ENCODE assay signal across 12 cellular contexts in the genomic region with DNA sequence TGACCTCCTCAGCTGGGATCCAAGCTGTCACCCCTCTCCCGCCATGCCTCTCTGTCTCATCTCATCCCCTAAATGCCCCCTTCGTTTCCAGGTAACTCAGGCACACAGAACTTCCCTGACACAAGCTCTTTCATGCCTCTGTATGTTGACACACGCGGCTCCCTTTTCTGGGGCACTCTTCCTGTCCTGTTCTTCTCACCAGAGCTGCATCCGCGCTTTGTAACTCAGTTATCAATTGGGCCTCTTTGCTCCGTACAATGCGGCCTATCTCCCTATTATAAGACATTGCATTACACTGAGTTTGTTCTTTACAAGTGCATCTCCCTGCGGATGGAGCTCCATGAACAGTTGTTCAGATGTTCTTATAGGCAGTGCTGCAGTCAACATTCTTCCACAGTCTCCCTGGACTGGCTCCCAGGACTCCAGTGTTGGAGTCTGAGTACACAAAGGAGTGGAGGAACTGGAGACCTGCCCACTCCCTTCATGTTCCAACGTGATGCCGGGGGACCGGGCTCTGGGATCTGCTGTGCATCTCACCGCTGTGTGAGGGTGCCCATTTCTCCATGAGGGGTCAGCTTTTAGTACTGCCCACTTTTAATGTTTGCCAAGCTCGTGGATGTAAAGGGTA. TPM values are rescaled to one million over a fixed set of nuclear protein-coding genes. Genes with fewer than 3 reads are reported as not detected.
DNase-seq lines count a peak whose midpoint lies in the region; ATAC-seq and TF ChIP-seq lines count a peak whose summit lies in the region.
"Had no signal": no experiment of that assay in that cellular context is flagged by ENCODE, and none has a peak within 500 bp of the region (broad histone marks: within the 10 kb centered on the region; RNA-seq: fewer than 3 reads in every experiment).

No MANE protein-coding gene starts in this region.

- H3K4me3 ChIP-seq in right cardiac atrium (ENCODE audit: low read length) (no peak overlapping the region), fibroblast of pulmonary artery (replicated peaks; ENCODE audit: low read depth, low read length) (no peak overlapping the region), osteoblast (ENCODE audit: insufficient read depth, low read length) (no peak overlapping the region), aorta (ENCODE audit: low read length in 2 of 2) (no peak overlapping the region)

- intact Hi-C loops in right cardiac atrium (cut with DNase I) (no loop called here), Right ventricle myocardium inferior (cut with DNase I) (no loop called here), aorta (cut with DNase I) (loop anchor here (5.0 to 10.0 kb wide), 3 partner anchors 44 to 56 kb away; partner anchors contain the start of gene TNS3 (in 2 of the 2))

- H3K79me2 ChIP-seq in osteoblast (ENCODE audit: insufficient read depth, low read length): no peaks in the 10 kb centered on the region

- ATAC-seq in right cardiac atrium (peak; percentile 52 to 68), Right ventricle myocardium inferior (no peak), aorta (ENCODE audit: low FRiP score) (peak; percentile 30), HG03521 (IDR thresholded peaks at IDR 0.05; ENCODE audit: unreplicated experiment) (no peak), HG03139 (IDR thresholded peaks at IDR 0.05; ENCODE audit: unreplicated experiment) (no peak)

- H3K4me2 ChIP-seq in osteoblast (ENCODE audit: insufficient read depth, low read length): no peak overlapping the region

- peak in 2 of 3 donors; percentile 36 to 84 for DNase-seq in right cardiac atrium
- DNase-seq in Right ventricle myocardium inferior (ENCODE audit: missing footprints): no peak
- peak; percentile 58 for DNase-seq in fibroblast of pulmonary artery (ENCODE audit: low read depth)
- DNase-seq in osteoblast (ENCODE audit: insufficient read length, low spot score, missing footprints): peak; percentile 69
- DNase-seq in aorta: peak in 1 of 2 donors; percentile 70
- no peak for DNase-seq in NCI-H1417 treated with DMSO at 0.1 percent for 48 hours (lab: John Stamatoyannopoulos, UW)
- DNase-seq: activated naive CD4-positive, alpha-beta T cell treated with anti-CD3 and anti-CD28 coated beads, Interleukin-2, amount 50 U/mL, for 16 hours; foreskin melanocyte; MM.1S; stimulated activated naive CD4-positive, alpha-beta T cell treated with Interleukin-2 at 50 U/mL for 16 hours had no signal

- H3K4me1 ChIP-seq in right cardiac atrium (ENCODE audit: control insufficient read depth, insufficient read depth, low read length) (no peaks in the 10 kb centered on the region), osteoblast (ENCODE audit: insufficient read depth, low read length) (peaks cover 47% of the 10 kb centered on the region), aorta (ENCODE audit: control insufficient read depth in 1 of 2, insufficient read depth in 2 of 2, low read length in 2 of 2) (peaks cover 4% of the 10 kb centered on the region in 2 donors)

- 51% methylated on average over 14 of the region's 14 CpGs for WGBS in right cardiac atrium
- WGBS in aorta, 2 donors: 19% methylated on average over 14 of the region's 14 CpGs

- H4K20me1 ChIP-seq in osteoblast (ENCODE audit: insufficient read depth, low read length): no peaks in the 10 kb centered on the region

- H3K27ac ChIP-seq in right cardiac atrium (ENCODE audit: low read length): no peak overlapping the region
- no peak overlapping the region for H3K27ac ChIP-seq in osteoblast (ENCODE audit: low read depth, low read length)
- peak overlapping the region in 1 of 2 donors; percentile 46 for H3K27ac ChIP-seq in aorta (ENCODE audit: low read depth in 1 of 2, low read length in 2 of 2)

- no peak overlapping the region for H2AFZ ChIP-seq in osteoblast (ENCODE audit: low read length)

- TF ChIP-seq CTCF in fibroblast of pulmonary artery (IDR thresholded peaks at IDR 0.05; ENCODE audit: low read length, missing control alignments): no peak
- TF ChIP-seq CTCF in osteoblast (IDR thresholded peaks at IDR 0.05; ENCODE audit: extremely low read depth, low read depth, low read length): no peak

- H3K9me3 ChIP-seq in right cardiac atrium (ENCODE audit: control insufficient read depth, low read length) (no peaks in the 10 kb centered on the region), osteoblast (ENCODE audit: low read depth, low read length) (no peaks in the 10 kb centered on the region), aorta (ENCODE audit: control insufficient read depth, low read length) (no peaks in the 10 kb centered on the region)

- H3K27me3 ChIP-seq in right cardiac atrium (ENCODE audit: control insufficient read depth, insufficient read depth) (no peaks in the 10 kb centered on the region), osteoblast (ENCODE audit: insufficient read depth, low read length) (no peaks in the 10 kb centered on the region), aorta (ENCODE audit: control insufficient read depth in 1 of 2, insufficient read depth in 2 of 2, low read length in 1 of 2) (no peaks in the 10 kb centered on the region)

- H3K36me3 ChIP-seq in osteoblast (ENCODE audit: insufficient read depth, low read length) (no peaks in the 10 kb centered on the region), aorta (ENCODE audit: control insufficient read depth in 1 of 2, insufficient read depth in 2 of 2, low read length in 1 of 2) (no peaks in the 10 kb centered on the region)

RNA-seq across cellular contexts. Expression of gene TNS3, which starts 56.9 kb away (rescaled TPM):
- total RNA-seq in right cardiac atrium (10 to 100 TPM; 37.5 to 48.3 (median 42.7) TPM), Right ventricle myocardium inferior (44.8 TPM), osteoblast (67.3 and 88.1 TPM in 2 replicates), aorta (100 to 1,000 TPM; 117 to 140 TPM)
- polyA plus RNA-seq in right cardiac atrium (19.7 TPM), aorta (10 to 100 TPM; 40.5 to 56.1 TPM)

Comparison
In these comparisons a context has a peak if more than half of its experiments do, and no peak if none do; other contexts are left out.
1. ATAC-seq: peak in right cardiac atrium (2 of 2) and aorta (single experiment); none in Right ventricle myocardium inferior (single experiment), HG03521 (single experiment) and HG03139 (single experiment).
2. DNase-seq: peak in right cardiac atrium (2 of 3), fibroblast of pulmonary artery (single experiment) and osteoblast (single experiment); none in Right ventricle myocardium inferior (single experiment) and NCI-H1417 treated with DMSO at 0.1 percent for 48 hours (single experiment).
3. intact Hi-C loops: an anchor here in aorta (5.0 to 10.0 kb wide); none called in right cardiac atrium and Right ventricle myocardium inferior.